Comparison of ENCODE assay signal across 16 cellular contexts in genomic region chr5:55472642-55473041, GRCh38.
"Had no signal": no experiment of that assay in that cellular context is flagged by ENCODE, and none has a peak within 500 bp of the region (broad histone marks: within the 10 kb centered on the region; RNA-seq: fewer than 3 reads in every experiment).

No MANE protein-coding gene starts in this region.

- H3K27me3 Mint-ChIP-seq: naive B cell had no signal

- ATAC-seq: foreskin keratinocyte, left colon had no signal

- H3K27ac ChIP-seq: colonic mucosa, foreskin keratinocyte, sigmoid colon, skin epidermis had no signal

- H3K27ac Mint-ChIP-seq: immature natural killer cell, nephron progenitor cell had no signal

- H3K9me3 ChIP-seq: colonic mucosa, sigmoid colon had no signal

- H3K4me1 ChIP-seq: foreskin keratinocyte had no signal

- H3K9me3 Mint-ChIP-seq: immature natural killer cell, naive B cell, nephron progenitor cell had no signal

- H3K4me3 Mint-ChIP-seq: immature natural killer cell, nephron progenitor cell had no signal

- DNase-seq: colonic mucosa; dermis blood vessel endothelial cell; erythroblast; foreskin keratinocyte; immature natural killer cell; left colon; mesendoderm; naive B cell; nephron progenitor cell; posterior cingulate gyrus; sigmoid colon; stimulated activated CD4-positive, alpha-beta T cell treated with anti-CD3 and anti-CD28 coated beads, Interleukin-2, amount 100 ng/mL, for 24 hours; stimulated activated CD4-positive, alpha-beta T cell treated with anti-CD3 and anti-CD28 coated beads, Interleukin-4, amount 100 ng/mL, for 4 hours; stimulated activated naive CD4-positive, alpha-beta T cell; trophoblast cell had no signal

- H3K27me3 ChIP-seq: colonic mucosa, foreskin keratinocyte, sigmoid colon had no signal

- H3K4me1 Mint-ChIP-seq: immature natural killer cell had no signal

- H3K36me3 Mint-ChIP-seq: immature natural killer cell, naive B cell had no signal

- H3K36me3 ChIP-seq: colonic mucosa had no signal

- H3K4me3 ChIP-seq: colonic mucosa, sigmoid colon, skin epidermis had no signal
